1 cellular context compared by ENCODE assay signal in the genomic region with DNA sequence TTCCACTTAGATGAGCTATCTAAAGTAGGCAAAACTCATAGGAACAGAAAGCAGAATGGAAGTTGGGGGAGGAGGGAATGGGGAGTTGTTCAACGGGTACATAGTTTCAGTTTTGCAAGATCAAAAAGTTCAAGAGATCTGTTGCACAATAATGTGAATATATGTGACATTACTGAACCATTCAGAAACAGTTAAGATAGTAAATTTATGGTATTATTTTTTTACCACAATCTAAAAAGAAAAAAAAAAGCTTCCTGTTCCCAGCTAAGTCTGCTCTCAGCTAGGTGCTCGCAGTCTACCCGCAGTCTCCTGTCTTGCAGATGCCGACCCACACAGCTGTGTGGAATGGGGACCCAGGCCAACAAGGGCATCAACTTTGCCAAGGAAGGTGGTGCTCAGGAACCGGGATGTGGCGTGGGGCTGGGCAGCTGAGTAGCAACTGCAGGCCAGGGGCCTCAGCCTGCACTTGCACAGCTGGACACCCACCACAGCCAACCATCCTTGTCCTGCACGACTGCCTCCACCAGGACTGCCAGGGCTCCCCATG.
TF ChIP-seq lines count a peak whose summit lies in the region.

No MANE protein-coding gene starts in this region.

TF ChIP-seq in IMR-90, 13 proteins besides CTCF, POLR2A, EP300 and RAD21 (continued from another document):
- TF ChIP-seq MXI1 (IDR thresholded peaks at IDR 0.05; ENCODE audit: borderline replicate concordance, low read depth, low read length), result no peak
- TF ChIP-seq USF2 (IDR thresholded peaks at IDR 0.05; ENCODE audit: low read depth, low read length), result no peak
- TF ChIP-seq BHLHE40 (IDR thresholded peaks at IDR 0.05; ENCODE audit: low read depth, low read length), result no peak
- TF ChIP-seq MAZ (IDR thresholded peaks at IDR 0.05; ENCODE audit: borderline replicate concordance, low read depth, low read length), result no peak
- no peak for TF ChIP-seq ELK1 (IDR thresholded peaks at IDR 0.05; ENCODE audit: borderline replicate concordance, low read depth, low read length)
- no peak for TF ChIP-seq MAFK (IDR thresholded peaks at IDR 0.05; ENCODE audit: low read depth, low read length)
